ENCODE assay signal across 8 cellular contexts in the genomic region with DNA sequence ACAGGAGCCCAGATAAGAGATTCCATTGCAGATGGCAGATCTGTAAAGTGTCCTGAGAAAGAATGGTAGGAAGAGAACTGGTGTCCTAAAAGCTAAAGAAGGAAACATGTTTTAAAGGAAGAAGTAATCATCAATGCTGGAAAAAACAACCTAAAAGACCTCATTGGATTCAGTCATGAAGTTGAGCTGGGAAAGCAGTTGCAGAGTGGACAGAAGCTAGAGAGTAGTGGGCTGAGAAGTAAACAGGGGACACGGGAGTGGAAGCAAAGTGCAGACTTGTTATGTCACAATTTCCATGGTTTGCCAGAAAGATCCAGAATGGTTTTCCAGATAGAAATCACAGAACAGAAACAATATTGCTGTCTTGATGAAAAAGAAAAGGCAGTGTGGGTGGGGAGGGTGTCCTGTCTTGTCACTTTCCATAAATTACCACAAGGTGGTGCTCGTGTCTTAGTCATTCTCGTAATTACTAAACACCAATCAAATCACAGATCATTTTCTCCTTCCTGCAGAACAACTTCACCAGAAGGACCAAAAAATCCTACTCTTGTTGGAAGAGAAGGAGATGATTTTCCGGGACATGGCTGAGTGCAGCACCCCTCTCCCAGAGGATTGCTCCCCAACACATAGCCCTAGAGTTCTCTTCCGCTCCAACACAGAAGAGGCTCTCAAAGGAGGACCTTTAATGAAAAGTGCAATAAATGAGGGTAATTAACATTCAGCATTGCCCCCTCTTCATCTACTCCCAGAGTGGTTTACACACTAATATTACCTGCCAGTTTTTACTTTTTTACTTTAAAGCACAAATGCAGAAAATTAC.
DNase-seq lines count a peak whose midpoint lies in the region; ATAC-seq and TF ChIP-seq lines count a peak whose summit lies in the region.

No MANE protein-coding gene starts in this region.

- no peaks in the 10 kb centered on the region for H3K4me1 ChIP-seq in GM23338 (ENCODE audit: insufficient read depth)

- H3K9me3 Mint-ChIP-seq in GM23338, result peaks cover 27% of the 10 kb centered on the region

- no peaks in the 10 kb centered on the region for H3K27me3 Mint-ChIP-seq in GM23338 (ENCODE audit: insufficient read depth, low read depth, poor library complexity)

- H3K4me3 Mint-ChIP-seq in GM23338, result no peak overlapping the region

- H3K27ac ChIP-seq in GM23338 (ENCODE audit: low read depth), result peak overlapping the region; percentile 64; the same call in 1 of the 2 replicates

- H3K27me3 ChIP-seq in GM23338 (ENCODE audit: insufficient read depth), result no peaks in the 10 kb centered on the region

- no peak overlapping the region for H3K4me2 ChIP-seq in GM23338

- no peak overlapping the region for H3K4me3 ChIP-seq in GM23338

- peaks cover 3% of the 10 kb centered on the region; the same call in 1 of the 2 replicates for H4K20me1 ChIP-seq in GM23338 (replicated peaks; ENCODE audit: insufficient read depth)

- H3K79me2 ChIP-seq in GM23338 (replicated peaks; ENCODE audit: insufficient read depth), result no peaks in the 10 kb centered on the region

- 0 out of 2 replicates have a peak, but pooled peaks cover 7% of the 10 kb centered on the region for H3F3A ChIP-seq in GM23338 (replicated peaks; ENCODE audit: low read depth)

- peaks cover 24% of the 10 kb centered on the region; the same call in 1 of the 2 replicates for H3K36me3 ChIP-seq in GM23338 (ENCODE audit: insufficient read depth)

- peak; percentile 71 for DNase-seq in EH (ENCODE audit: low read depth)
- DNase-seq in GM23338 (ENCODE audit: low spot score), result peak; percentile 83
- peak; percentile 82 for DNase-seq in NAMALWA (ENCODE audit: low spot score)
- peak; percentile 78 for DNase-seq in cerebellar cortex (ENCODE audit: low spot score)
- DNase-seq in left kidney (ENCODE audit: low read depth, low spot score), result peak; percentile 80
- DNase-seq in superior temporal gyrus (ENCODE audit: extremely low spot score), result peak; percentile 92
- no peak for DNase-seq in activated CD4-positive, CD25-positive, alpha-beta regulatory T cell treated with anti-CD3 and anti-CD28 coated beads, Interleukin-2, amount 50 U/mL, for 72 hours

- peak; percentile 76 for ATAC-seq in GM23338
- peak; percentile 95 for ATAC-seq in SK-N-SH treated with all-trans-retinoic acid at 6 μM for 48 hours

- H2AFZ ChIP-seq in GM23338, result no peak overlapping the region

- no peaks in the 10 kb centered on the region for H3K4me1 Mint-ChIP-seq in GM23338

- TF ChIP-seq CTCF in GM23338 (conservative IDR thresholded peaks at IDR 0.05; ENCODE audit: low read depth in 2 of 2), result peak; percentile 76 to 84

- H3K9me2 ChIP-seq in GM23338 (ENCODE audit: insufficient read depth), result no peaks in the 10 kb centered on the region

- no peak overlapping the region for H3K27ac Mint-ChIP-seq in GM23338

- H3K36me3 Mint-ChIP-seq in GM23338 (ENCODE audit: low read depth), result peaks cover 59% of the 10 kb centered on the region

TF ChIP-seq in GM23338, 12 proteins besides CTCF, POLR2A, EP300 and RAD21 (continues in another document):
- TF ChIP-seq STAT1 (IDR thresholded peaks at IDR 0.05; ENCODE audit: unreplicated experiment) (no peak), POLR2AphosphoS5 (IDR thresholded peaks at IDR 0.05; ENCODE audit: low read depth) (no peak), CREB1 (CRISPR knock-in tag; IDR thresholded peaks at IDR 0.05; ENCODE audit: low read depth) (no peak), EZH2phosphoT487 (IDR thresholded peaks at IDR 0.05; ENCODE audit: unreplicated experiment) (no peak)

TF ChIP-seq in SK-N-SH treated with all-trans-retinoic acid at 6 μM for 48 hours, 23 proteins besides CTCF, POLR2A, EP300 and RAD21:
- no peak for TF ChIP-seq ARNTL (CRISPR knock-in tag; IDR thresholded peaks at IDR 0.05; ENCODE audit: borderline replicate concordance, low read depth)
- no peak for TF ChIP-seq GLIS3 (CRISPR knock-in tag; IDR thresholded peaks at IDR 0.05)
- TF ChIP-seq, protein P1, sequence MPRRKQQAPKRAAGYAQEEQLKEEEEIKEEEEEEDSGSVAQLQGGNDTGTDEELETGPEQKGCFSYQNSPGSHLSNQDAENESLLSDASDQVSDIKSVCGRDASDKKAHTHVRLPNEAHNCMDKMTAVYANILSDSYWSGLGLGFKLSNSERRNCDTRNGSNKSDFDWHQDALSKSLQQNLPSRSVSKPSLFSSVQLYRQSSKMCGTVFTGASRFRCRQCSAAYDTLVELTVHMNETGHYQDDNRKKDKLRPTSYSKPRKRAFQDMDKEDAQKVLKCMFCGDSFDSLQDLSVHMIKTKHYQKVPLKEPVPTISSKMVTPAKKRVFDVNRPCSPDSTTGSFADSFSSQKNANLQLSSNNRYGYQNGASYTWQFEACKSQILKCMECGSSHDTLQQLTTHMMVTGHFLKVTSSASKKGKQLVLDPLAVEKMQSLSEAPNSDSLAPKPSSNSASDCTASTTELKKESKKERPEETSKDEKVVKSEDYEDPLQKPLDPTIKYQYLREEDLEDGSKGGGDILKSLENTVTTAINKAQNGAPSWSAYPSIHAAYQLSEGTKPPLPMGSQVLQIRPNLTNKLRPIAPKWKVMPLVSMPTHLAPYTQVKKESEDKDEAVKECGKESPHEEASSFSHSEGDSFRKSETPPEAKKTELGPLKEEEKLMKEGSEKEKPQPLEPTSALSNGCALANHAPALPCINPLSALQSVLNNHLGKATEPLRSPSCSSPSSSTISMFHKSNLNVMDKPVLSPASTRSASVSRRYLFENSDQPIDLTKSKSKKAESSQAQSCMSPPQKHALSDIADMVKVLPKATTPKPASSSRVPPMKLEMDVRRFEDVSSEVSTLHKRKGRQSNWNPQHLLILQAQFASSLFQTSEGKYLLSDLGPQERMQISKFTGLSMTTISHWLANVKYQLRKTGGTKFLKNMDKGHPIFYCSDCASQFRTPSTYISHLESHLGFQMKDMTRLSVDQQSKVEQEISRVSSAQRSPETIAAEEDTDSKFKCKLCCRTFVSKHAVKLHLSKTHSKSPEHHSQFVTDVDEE (CRISPR knock-in tag; IDR thresholded peaks at IDR 0.05), result no peak
- no peak for TF ChIP-seq BACH2 (CRISPR knock-in tag; IDR thresholded peaks at IDR 0.05; ENCODE audit: borderline replicate concordance)
- TF ChIP-seq TOX (CRISPR knock-in tag; IDR thresholded peaks at IDR 0.05; ENCODE audit: borderline replicate concordance), result no peak
- TF ChIP-seq POU6F1 (CRISPR knock-in tag; IDR thresholded peaks at IDR 0.05; ENCODE audit: borderline replicate concordance, low read depth), result no peak
- no peak for TF ChIP-seq ZFP3 (CRISPR knock-in tag; IDR thresholded peaks at IDR 0.05)
- TF ChIP-seq ZFP30 (CRISPR knock-in tag; IDR thresholded peaks at IDR 0.05), result no peak
- TF ChIP-seq ZNF565 (CRISPR knock-in tag; conservative IDR thresholded peaks at IDR 0.05; ENCODE audit: low read depth), result no peak
